Comparison of ENCODE assay signal across 14 cellular contexts in genomic region chr10:22669163-22669711, GRCh38. TPM values are rescaled to one million over a fixed set of nuclear protein-coding genes. Genes with fewer than 3 reads are reported as not detected.
DNase-seq lines count a peak whose midpoint lies in the region; ATAC-seq lines count a peak whose summit lies in the region.
"Had no signal": no experiment of that assay in that cellular context is flagged by ENCODE, and none has a peak within 500 bp of the region (broad histone marks: within the 10 kb centered on the region; RNA-seq: fewer than 3 reads in every experiment).

No MANE protein-coding gene starts in this region.

- CTCF ChIA-PET in activated CD4-positive, alpha-beta memory T cell treated with anti-CD3 and anti-CD28 coated beads for 36 hours (lab: Charles Lee), result interaction anchor here (0.9 to 1.7 kb wide), 5 partner anchors 10 to 37 kb away, joined by 3 to 8 read pairs (median 4); no protein-coding TSS in a partner anchor

- no peak overlapping the region for H2BK5ac ChIP-seq in trophoblast cell (ENCODE audit: low read depth, low read length, poor library complexity)

- H3K9ac ChIP-seq in trophoblast cell (ENCODE audit: low read length), result no peak overlapping the region

- peak; percentile 71 for DNase-seq in activated CD4-positive, alpha-beta T cell treated with anti-CD3 and anti-CD28 coated beads, Interleukin-2, amount 10 ng/mL, durations not matched to agents 24 days and 14 days
- DNase-seq in activated CD4-positive, alpha-beta T cell treated with anti-CD3 and anti-CD28 coated beads for 1 hour, result no peak
- no peak for DNase-seq in activated CD4-positive, alpha-beta memory T cell treated with anti-CD3 and anti-CD28 coated beads for 36 hours
- DNase-seq in trophoblast cell (no peak), foreskin melanocyte (no peak)
- DNase-seq in stimulated activated CD4-positive, alpha-beta T cell treated with anti-CD3 and anti-CD28 coated beads, Interleukin-4, amount 100 ng/mL, for 4 hours, result no peak
- DNase-seq: cerebellar nuclear complex; left ventricle myocardium superior; NCI-H446; stimulated activated CD4-positive, alpha-beta T cell treated with anti-CD3 and anti-CD28 coated beads, Interleukin-2, amount 100 ng/mL, for 24 hours had no signal

- H4K91ac ChIP-seq in trophoblast cell (ENCODE audit: low read depth, low read length), result no peak overlapping the region

- POLR2A ChIA-PET in activated CD4-positive, alpha-beta memory T cell treated with anti-CD3 and anti-CD28 coated beads for 36 hours (lab: Charles Lee), result interaction anchor here (0.7 to 2.9 kb wide), 4 partner anchors 12 to 19 kb away, joined by 3 to 15 read pairs (median 3); no protein-coding TSS in a partner anchor

- H3K36me3 Mint-ChIP-seq in activated CD4-positive, alpha-beta T cell treated with anti-CD3 and anti-CD28 coated beads, Interleukin-2, amount 10 ng/mL, durations not matched to agents 24 days and 14 days (ENCODE audit: low read depth), result no peaks in the 10 kb centered on the region
- H3K36me3 Mint-ChIP-seq in activated CD4-positive, alpha-beta memory T cell treated with anti-CD3 and anti-CD28 coated beads for 36 hours, result no peaks in the 10 kb centered on the region

- peak overlapping the region; percentile 5 for H3K4ac ChIP-seq in trophoblast cell (ENCODE audit: low read depth, low read length)

- peaks cover 3 to 11% of the 10 kb centered on the region in 2 experiments for H3K4me1 ChIP-seq in trophoblast cell (ENCODE audit: control insufficient read depth in 1 of 2, insufficient read depth in 2 of 2, low read length in 2 of 2)

- H3K27me3 ChIP-seq in trophoblast cell (ENCODE audit: insufficient read depth, low read length), result no peaks in the 10 kb centered on the region
- H3K27me3 ChIP-seq: suprapubic skin had no signal

- no peak overlapping the region for H3K27ac ChIP-seq in trophoblast cell (ENCODE audit: low read depth, low read length)
- H3K27ac ChIP-seq: suprapubic skin had no signal

- no peak overlapping the region for H2BK12ac ChIP-seq in trophoblast cell (ENCODE audit: low read length)

- no CpG with 5 or more reads among the region's 13 CpGs for WGBS in trophoblast cell (ENCODE audit: extremely low coverage, insufficient coverage, insufficient read length)

- no peak overlapping the region for H4K12ac ChIP-seq in trophoblast cell (ENCODE audit: low read depth, low read length)

- H3K79me2 ChIP-seq in trophoblast cell (ENCODE audit: control insufficient read depth, insufficient read depth, low read length, poor library complexity), result peaks cover 12% of the 10 kb centered on the region

- no peak overlapping the region for H4K8ac ChIP-seq in trophoblast cell (ENCODE audit: low read depth, low read length)

- peaks cover 0 to 4% of the 10 kb centered on the region in 2 experiments for H3K36me3 ChIP-seq in trophoblast cell (ENCODE audit: control insufficient read depth in 1 of 2, insufficient read depth in 2 of 2, low read length in 2 of 2)
- H3K36me3 ChIP-seq: suprapubic skin had no signal

- no peak overlapping the region for H2AFZ ChIP-seq in trophoblast cell (ENCODE audit: insufficient read depth, low read length, poor library complexity)

- no peaks in the 10 kb centered on the region for H3K9me3 ChIP-seq in trophoblast cell (ENCODE audit: insufficient read depth, low read depth, low read length)
- H3K9me3 ChIP-seq: suprapubic skin had no signal

- no peaks in the 10 kb centered on the region for H3K27me3 Mint-ChIP-seq in activated CD4-positive, alpha-beta T cell treated with anti-CD3 and anti-CD28 coated beads, Interleukin-2, amount 10 ng/mL, durations not matched to agents 24 days and 14 days
- no peaks in the 10 kb centered on the region for H3K27me3 Mint-ChIP-seq in activated CD4-positive, alpha-beta memory T cell treated with anti-CD3 and anti-CD28 coated beads for 36 hours

- peak overlapping the region; percentile 82 for H3K27ac Mint-ChIP-seq in activated CD4-positive, alpha-beta T cell treated with anti-CD3 and anti-CD28 coated beads, Interleukin-2, amount 10 ng/mL, durations not matched to agents 24 days and 14 days
- peak overlapping the region; percentile 74 for H3K27ac Mint-ChIP-seq in activated CD4-positive, alpha-beta memory T cell treated with anti-CD3 and anti-CD28 coated beads for 36 hours

- no peak overlapping the region for H3K23ac ChIP-seq in trophoblast cell (ENCODE audit: low read length)

- H3K4me3 Mint-ChIP-seq in activated CD4-positive, alpha-beta T cell treated with anti-CD3 and anti-CD28 coated beads, Interleukin-2, amount 10 ng/mL, durations not matched to agents 24 days and 14 days, result peak overlapping the region; percentile 63
- H3K4me3 Mint-ChIP-seq in activated CD4-positive, alpha-beta memory T cell treated with anti-CD3 and anti-CD28 coated beads for 36 hours, result peak overlapping the region; percentile 40

- peaks cover 1% of the 10 kb centered on the region for H3K79me1 ChIP-seq in trophoblast cell (ENCODE audit: low read length)

- intact Hi-C loops in activated CD4-positive, alpha-beta T cell treated with anti-CD3 and anti-CD28 coated beads, Interleukin-2, amount 10 ng/mL, durations not matched to agents 24 days and 14 days (cut with micrococcal nuclease), result loop anchor here (1.0 to 5.0 kb wide), 3 partner anchors 13 to 57 kb away; no protein-coding TSS in a partner anchor
- intact Hi-C loops in activated CD4-positive, alpha-beta memory T cell treated with anti-CD3 and anti-CD28 coated beads for 36 hours (cut with micrococcal nuclease), result loop anchor here (1.0 to 5.0 kb wide), 4 partner anchors 12 to 97 kb away; no protein-coding TSS in a partner anchor

- no peak overlapping the region for H3K4me3 ChIP-seq in trophoblast cell (ENCODE audit: low read depth, low read length)
- H3K4me3 ChIP-seq: suprapubic skin had no signal

- H2BK120ac ChIP-seq in trophoblast cell (ENCODE audit: insufficient read depth, low read length, poor library complexity), result no peak overlapping the region

- peaks cover 59% of the 10 kb centered on the region for H3K4me1 Mint-ChIP-seq in activated CD4-positive, alpha-beta T cell treated with anti-CD3 and anti-CD28 coated beads, Interleukin-2, amount 10 ng/mL, durations not matched to agents 24 days and 14 days
- peaks cover 79% of the 10 kb centered on the region for H3K4me1 Mint-ChIP-seq in activated CD4-positive, alpha-beta memory T cell treated with anti-CD3 and anti-CD28 coated beads for 36 hours (ENCODE audit: low read depth)

- no peak overlapping the region for H3K18ac ChIP-seq in trophoblast cell (ENCODE audit: low read length)

- H3K4me2 ChIP-seq in trophoblast cell (ENCODE audit: low read length), result no peak overlapping the region

- H3K9me3 Mint-ChIP-seq in activated CD4-positive, alpha-beta T cell treated with anti-CD3 and anti-CD28 coated beads, Interleukin-2, amount 10 ng/mL, durations not matched to agents 24 days and 14 days, result no peaks in the 10 kb centered on the region
- peaks cover 2% of the 10 kb centered on the region for H3K9me3 Mint-ChIP-seq in activated CD4-positive, alpha-beta memory T cell treated with anti-CD3 and anti-CD28 coated beads for 36 hours

- ATAC-seq in HG02763 (IDR thresholded peaks at IDR 0.05; ENCODE audit: unreplicated experiment) (peak; percentile 37), HG03196 (IDR thresholded peaks at IDR 0.05; ENCODE audit: unreplicated experiment) (no peak)
- ATAC-seq: left ventricle myocardium superior, SK-N-SH treated with all-trans-retinoic acid at 6 μM for 48 hours had no signal

- H3K14ac ChIP-seq in trophoblast cell (ENCODE audit: low read length), result no peak overlapping the region

- H2AK5ac ChIP-seq in trophoblast cell (ENCODE audit: low read length), result no peak overlapping the region

RNA-seq across cellular contexts. Expression of gene PIP4K2A, which starts 45.1 kb away (rescaled TPM):
- total RNA-seq in activated CD4-positive, alpha-beta T cell treated with anti-CD3 and anti-CD28 coated beads, Interleukin-2, amount 10 ng/mL, durations not matched to agents 24 days and 14 days, result 94.6 and 101 TPM in 2 replicates
- 100 to 1,000 TPM; 107 to 108 TPM for total RNA-seq in activated CD4-positive, alpha-beta memory T cell treated with anti-CD3 and anti-CD28 coated beads for 36 hours
- polyA plus RNA-seq in trophoblast cell (2013), result 94.7 and 97.3 TPM in 2 replicates
